ENCODE assay signal across 22 cellular contexts in the genomic region with DNA sequence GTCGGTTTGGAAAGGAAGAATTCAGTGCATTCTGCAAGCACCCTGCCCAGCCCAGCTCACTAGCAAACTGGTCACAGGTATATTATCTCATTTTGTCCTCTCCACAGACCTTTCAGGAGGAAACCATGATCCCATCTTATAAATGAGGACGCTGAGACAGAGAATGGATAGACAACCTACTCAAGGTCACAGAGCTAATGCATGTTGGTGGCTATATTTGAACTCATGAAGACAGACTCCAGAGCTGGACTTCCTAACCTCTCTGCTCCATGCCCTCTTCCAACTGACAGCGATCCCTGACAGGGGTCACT. TPM values are rescaled to one million over a fixed set of nuclear protein-coding genes. Genes with fewer than 3 reads are reported as not detected.
"Had no signal": no experiment of that assay in that cellular context is flagged by ENCODE, and none has a peak within 500 bp of the region (broad histone marks: within the 10 kb centered on the region; RNA-seq: fewer than 3 reads in every experiment).

No MANE protein-coding gene starts in this region.

- ATAC-seq: activated CD4-positive, alpha-beta T cell treated with anti-CD3 and anti-CD28 coated beads for 36 hours; activated CD8-positive, alpha-beta memory T cell treated with anti-CD3 and anti-CD28 coated beads, Interleukin-2, amount 10 ng/mL, durations not matched to agents 7 days and 5 days; activated T-helper 17 cell treated with anti-CD3 and anti-CD28 coated beads, Interleukin-2, amount 50 U/mL, for 72 hours; stimulated activated memory B cell treated with anti-CD40 and anti-IgM and Interleukin-4, amounts not matched to agents 10 μg/mL and 1 μg/mL and 100 μg/mL, for 72 hours had no signal

- H3K27ac Mint-ChIP-seq: activated CD4-positive, alpha-beta T cell treated with anti-CD3 and anti-CD28 coated beads for 36 hours; activated CD8-positive, alpha-beta memory T cell treated with anti-CD3 and anti-CD28 coated beads, Interleukin-2, amount 10 ng/mL, durations not matched to agents 7 days and 5 days; activated T-helper 17 cell treated with anti-CD3 and anti-CD28 coated beads, Interleukin-2, amount 50 U/mL, for 72 hours; brain; nephron; stimulated activated memory B cell treated with anti-CD40 and anti-IgM and Interleukin-4, amounts not matched to agents 10 μg/mL and 1 μg/mL and 100 μg/mL, for 72 hours; T-helper 2 cell treated with Interferon-gamma antibody and Interleukin-4, amounts not matched to agents 5 μg/mL and 100 μg/mL, for 36 hours; WTC11 had no signal

- H3K9me3 ChIP-seq: lower lobe of right lung, spleen, thoracic aorta, upper lobe of right lung had no signal

- H3K4me1 Mint-ChIP-seq: activated CD4-positive, alpha-beta T cell treated with anti-CD3 and anti-CD28 coated beads for 36 hours; activated CD8-positive, alpha-beta memory T cell treated with anti-CD3 and anti-CD28 coated beads, Interleukin-2, amount 10 ng/mL, durations not matched to agents 7 days and 5 days; activated T-helper 17 cell treated with anti-CD3 and anti-CD28 coated beads, Interleukin-2, amount 50 U/mL, for 72 hours; brain; nephron; stimulated activated memory B cell treated with anti-CD40 and anti-IgM and Interleukin-4, amounts not matched to agents 10 μg/mL and 1 μg/mL and 100 μg/mL, for 72 hours had no signal

- H3K4me3 ChIP-seq: dorsolateral prefrontal cortex, lower lobe of right lung, spleen, thoracic aorta, upper lobe of right lung had no signal

- H3K27ac ChIP-seq: dorsolateral prefrontal cortex, lower lobe of right lung, spleen, thoracic aorta, upper lobe of right lung had no signal

- H3K36me3 ChIP-seq: lower lobe of right lung, spleen, thoracic aorta, upper lobe of right lung had no signal

- DNase-seq: activated CD8-positive, alpha-beta memory T cell treated with anti-CD3 and anti-CD28 coated beads, Interleukin-2, amount 10 ng/mL, durations not matched to agents 7 days and 5 days; anterior cingulate cortex; caudate nucleus; dorsolateral prefrontal cortex; hypothalamus; lower lobe of right lung; occipital lobe; posterior cingulate gyrus; spleen; stimulated activated CD4-positive, alpha-beta T cell treated with anti-CD3 and anti-CD28 coated beads, Interleukin-4, amount 100 ng/mL, for 4 hours; upper lobe of right lung had no signal

- H3K4me3 Mint-ChIP-seq: activated CD4-positive, alpha-beta T cell treated with anti-CD3 and anti-CD28 coated beads for 36 hours; activated CD8-positive, alpha-beta memory T cell treated with anti-CD3 and anti-CD28 coated beads, Interleukin-2, amount 10 ng/mL, durations not matched to agents 7 days and 5 days; activated T-helper 17 cell treated with anti-CD3 and anti-CD28 coated beads, Interleukin-2, amount 50 U/mL, for 72 hours; brain; nephron; stimulated activated memory B cell treated with anti-CD40 and anti-IgM and Interleukin-4, amounts not matched to agents 10 μg/mL and 1 μg/mL and 100 μg/mL, for 72 hours; T-helper 2 cell treated with Interferon-gamma antibody and Interleukin-4, amounts not matched to agents 5 μg/mL and 100 μg/mL, for 36 hours; WTC11 had no signal

- H3K9me3 Mint-ChIP-seq: activated T-helper 17 cell treated with anti-CD3 and anti-CD28 coated beads, Interleukin-2, amount 50 U/mL, for 72 hours; brain; nephron; stimulated activated memory B cell treated with anti-CD40 and anti-IgM and Interleukin-4, amounts not matched to agents 10 μg/mL and 1 μg/mL and 100 μg/mL, for 72 hours; T-helper 2 cell treated with Interferon-gamma antibody and Interleukin-4, amounts not matched to agents 5 μg/mL and 100 μg/mL, for 36 hours; WTC11 had no signal

- H3K4me1 ChIP-seq: spleen, upper lobe of right lung had no signal

- H3K27me3 ChIP-seq: upper lobe of right lung had no signal

- H3K27me3 Mint-ChIP-seq: brain had no signal

RNA-seq across cellular contexts. Expression of a gene that starts 29.5 kb away (rescaled TPM):
- total RNA-seq: activated CD4-positive, alpha-beta T cell treated with anti-CD3 and anti-CD28 coated beads for 36 hours; activated CD8-positive, alpha-beta memory T cell treated with anti-CD3 and anti-CD28 coated beads, Interleukin-2, amount 10 ng/mL, durations not matched to agents 7 days and 5 days; activated T-helper 17 cell treated with anti-CD3 and anti-CD28 coated beads, Interleukin-2, amount 50 U/mL, for 72 hours; dorsolateral prefrontal cortex; fibroblast of lung; lower lobe of right lung; occipital lobe; spleen had no signal

RNA-seq across cellular contexts. Expression of a gene that starts 35.9 kb away (rescaled TPM):
- total RNA-seq: activated CD4-positive, alpha-beta T cell treated with anti-CD3 and anti-CD28 coated beads for 36 hours; activated CD8-positive, alpha-beta memory T cell treated with anti-CD3 and anti-CD28 coated beads, Interleukin-2, amount 10 ng/mL, durations not matched to agents 7 days and 5 days; activated T-helper 17 cell treated with anti-CD3 and anti-CD28 coated beads, Interleukin-2, amount 50 U/mL, for 72 hours; dorsolateral prefrontal cortex; epithelial cell of proximal tubule; fibroblast of lung; lower lobe of right lung; occipital lobe; renal cortical epithelial cell; spleen; thoracic aorta; upper lobe of right lung; WTC11 had no signal
- polyA plus RNA-seq: spleen had no signal
